10 cellular contexts compared by ENCODE assay signal in genomic region chr20:56799187-56799586, GRCh38.
"Had no signal": no experiment of that assay in that cellular context is flagged by ENCODE, and none has a peak within 500 bp of the region (broad histone marks: within the 10 kb centered on the region; RNA-seq: fewer than 3 reads in every experiment).

No MANE protein-coding gene starts in this region.

- H3K4me3 Mint-ChIP-seq: HFFc6, IgD-negative memory B cell had no signal

- H3K27ac Mint-ChIP-seq: HFFc6 had no signal

- DNase-seq: GM23248, GOT3, H7, HFFc6, KBM-7 had no signal

- H3K36me3 Mint-ChIP-seq: IgD-negative memory B cell had no signal

- H3K27me3 Mint-ChIP-seq: IgD-negative memory B cell had no signal

- H2AFZ ChIP-seq: GM23248 had no signal

- H3K4me3 ChIP-seq: GM23248, HAP-1 had no signal

- ATAC-seq: HCT116 had no signal

- H3K36me3 ChIP-seq: HAP-1 had no signal

- H3K9ac ChIP-seq: GM23248, KMS-11 had no signal

- H3K4me1 Mint-ChIP-seq: IgD-negative memory B cell had no signal

- H3K4me1 ChIP-seq: HAP-1 had no signal

- H3K9me3 ChIP-seq: HAP-1 had no signal

- H3K4me2 ChIP-seq: KMS-11 had no signal

- H3K27ac ChIP-seq: GM23248, HL-60, KMS-11 had no signal
